Comparison of ENCODE assay signal across 20 cellular contexts in genomic region chr13:99059498-99060070, GRCh38.
"Had no signal": no experiment of that assay in that cellular context is flagged by ENCODE, and none has a peak within 500 bp of the region (broad histone marks: within the 10 kb centered on the region; RNA-seq: fewer than 3 reads in every experiment).

No MANE protein-coding gene starts in this region.

- H3K4me3 Mint-ChIP-seq: neural progenitor cell had no signal

- H3K36me3 Mint-ChIP-seq: neural progenitor cell had no signal

- FAIRE-seq: frontal cortex, kidney, TTC549 had no signal

- H3K9me3 ChIP-seq: body of pancreas, esophagus squamous epithelium, transverse colon had no signal

- H3K27ac ChIP-seq: body of pancreas, neural progenitor cell, parathyroid adenoma had no signal

- H3K4me1 Mint-ChIP-seq: neural progenitor cell had no signal

- H3K36me3 ChIP-seq: esophagus squamous epithelium, neural progenitor cell, transverse colon had no signal

- H3K9me3 Mint-ChIP-seq: neural progenitor cell had no signal

- DNase-seq: activated CD4-positive, alpha-beta T cell treated with anti-CD3 and anti-CD28 coated beads, Interleukin-2, amount 50 U/mL, for 48 hours; activated T-cell treated with anti-CD3 and anti-CD28 coated beads, Interleukin-2, amount 50 U/mL, for 48 hours; body of pancreas; cerebellar nuclear complex; esophagus squamous epithelium; kidney; left ventricle myocardium superior; mesendoderm; retina; SHP77 treated with DMSO at 0.1 percent for 48 hours; stimulated activated CD4-positive, alpha-beta T cell treated with anti-CD3 and anti-CD28 coated beads, Interleukin-1b, Interleukin-23, amount 100 ng/mL, for 48 hours; stimulated activated naive CD4-positive, alpha-beta T cell; substantia nigra; T-helper 2 cell; transverse colon had no signal

- H3K27ac Mint-ChIP-seq: neural progenitor cell had no signal

- ATAC-seq: activated CD4-positive, CD25-positive, alpha-beta regulatory T cell treated with anti-CD3 and anti-CD28 coated beads, Interleukin-2, amount 50 U/mL, for 24 hours; body of pancreas; left ventricle myocardium superior had no signal

- H3K4me3 ChIP-seq: body of pancreas, esophagus squamous epithelium, neural progenitor cell, transverse colon had no signal

- H3K27me3 ChIP-seq: body of pancreas, esophagus squamous epithelium, neural progenitor cell, transverse colon had no signal
